Comparison of ENCODE assay signal across 16 cellular contexts in genomic region chr1:233459470-233459945, GRCh38.
DNase-seq lines count a peak whose midpoint lies in the region; ATAC-seq, FAIRE-seq and TF ChIP-seq lines count a peak whose summit lies in the region.
"Had no signal": no experiment of that assay in that cellular context is flagged by ENCODE, and none has a peak within 500 bp of the region (broad histone marks: within the 10 kb centered on the region; RNA-seq: fewer than 3 reads in every experiment).

No MANE protein-coding gene starts in this region.

- no peak for TF ChIP-seq CTCF in right lobe of liver (IDR thresholded peaks at IDR 0.05)

- peaks cover 0 to 18% (median 0%) of the 10 kb centered on the region in 4 donors for H3K4me1 ChIP-seq in right lobe of liver
- H3K4me1 ChIP-seq: ascending aorta, Caco-2, thyroid gland had no signal

- H3K9me3 ChIP-seq in right lobe of liver: no peaks in the 10 kb centered on the region
- H3K9me3 ChIP-seq: ascending aorta, Caco-2, thyroid gland had no signal

- no peaks in the 10 kb centered on the region for H3K27me3 ChIP-seq in right lobe of liver
- H3K27me3 ChIP-seq: ascending aorta, thyroid gland had no signal

- WGBS in right lobe of liver (ENCODE audit: insufficient coverage, low coverage, low lambda C conversion rate, missing lambda C conversion rate): 83% methylated on average over 1 of the region's 1 CpG

- FAIRE-seq in GM12892 (lab: Jason Lieb, UNC): peak; percentile 44

- peak; percentile 63 for ATAC-seq in GM19328 (IDR thresholded peaks at IDR 0.05; ENCODE audit: unreplicated experiment)
- peak; percentile 64 for ATAC-seq in HG02623 (IDR thresholded peaks at IDR 0.05; ENCODE audit: unreplicated experiment)
- ATAC-seq in HG03469 (IDR thresholded peaks at IDR 0.05; ENCODE audit: unreplicated experiment): peak; percentile 65
- ATAC-seq in sciatic nerve: no peak
- ATAC-seq in right lobe of liver: no peak

- no peaks in the 10 kb centered on the region for H3K36me3 ChIP-seq in right lobe of liver
- H3K36me3 ChIP-seq: ascending aorta, thyroid gland had no signal

- no peak overlapping the region for H3K27ac ChIP-seq in right lobe of liver
- H3K27ac ChIP-seq: ascending aorta, thyroid gland had no signal

- no peak overlapping the region for H3K4me3 ChIP-seq in right lobe of liver
- H3K4me3 ChIP-seq: ascending aorta, thyroid gland had no signal

- intact Hi-C loops in sciatic nerve (cut with DNase I): no loop called here
- intact Hi-C loops in right lobe of liver (cut with DNase I): no loop called here

- DNase-seq in GM12892 (ENCODE audit: insufficient read length): no peak
- no peak for DNase-seq in sciatic nerve (ENCODE audit: low spot score)
- no peak for DNase-seq in GF-D8 (lab: John Stamatoyannopoulos, UW)
- no peak for DNase-seq in stimulated activated CD4-positive, alpha-beta T cell treated with anti-CD3 and anti-CD28 coated beads, Interleukin-4, amount 100 ng/mL, for 24 hours
- DNase-seq in right lobe of liver: no peak
- DNase-seq: activated CD4-positive, alpha-beta T cell treated with anti-CD3 and anti-CD28 coated beads, Interleukin-2, amount 10 ng/mL, durations not matched to agents 24 days and 14 days; GDM1; NCI-H2029 treated with DMSO at 0.1 percent for 48 hours; NCI-H69; T-helper 2 cell had no signal

- no peak for TF ChIP-seq POLR2A in GM12892 (IDR thresholded peaks at IDR 0.05; ENCODE audit: low read depth, low read length)
- no peak for TF ChIP-seq POLR2A in right lobe of liver (IDR thresholded peaks at IDR 0.05)

Comparison
In these comparisons a context has a peak if more than half of its experiments do, and no peak if none do; other contexts are left out.
1. ATAC-seq: peak in GM19328 (single experiment), HG02623 (single experiment) and HG03469 (single experiment); none in sciatic nerve (single experiment) and right lobe of liver (0 of 4).